ENCODE assay signal across 9 cellular contexts in genomic region chr15:63481105-63481810, GRCh38. TPM values are rescaled to one million over a fixed set of nuclear protein-coding genes. Genes with fewer than 3 reads are reported as not detected.
A peak's percentile ranks its signal among the peaks of the same experiment; 100 is the strongest.
DNase-seq lines count a peak whose midpoint lies in the region; ATAC-seq and TF ChIP-seq lines count a peak whose summit lies in the region.
"Had no signal": no experiment of that assay in that cellular context is flagged by ENCODE, and none has a peak within 500 bp of the region (broad histone marks: within the 10 kb centered on the region; RNA-seq: fewer than 3 reads in every experiment).

No MANE protein-coding gene starts in this region.

- WGBS in prostate gland: 90% methylated on average over 3 of the region's 3 CpGs

- H3K27ac ChIP-seq in effector memory CD4-positive, alpha-beta T cell (ENCODE audit: insufficient read depth, low read length, poor library complexity, severe bottlenecking): peak overlapping the region; percentile 93
- no peak overlapping the region for H3K27ac ChIP-seq in upper lobe of right lung
- no peak overlapping the region for H3K27ac ChIP-seq in prostate gland
- H3K27ac ChIP-seq in uterus: no peak overlapping the region

- peaks cover 69% of the 10 kb centered on the region for H3K4me1 ChIP-seq in effector memory CD4-positive, alpha-beta T cell (ENCODE audit: control insufficient read depth, insufficient read depth, low read length, poor library complexity, severe bottlenecking)
- peaks cover 22% of the 10 kb centered on the region for H3K4me1 ChIP-seq in upper lobe of right lung
- H3K4me1 ChIP-seq in prostate gland (replicated peaks): no peaks in the 10 kb centered on the region
- no peaks in the 10 kb centered on the region for H3K4me1 ChIP-seq in uterus

- TF ChIP-seq POLR2A in prostate gland (IDR thresholded peaks at IDR 0.05) (no peak), uterus (IDR thresholded peaks at IDR 0.05) (no peak)

- no peaks in the 10 kb centered on the region for H3K36me3 ChIP-seq in effector memory CD4-positive, alpha-beta T cell (ENCODE audit: control insufficient read depth, insufficient read depth, low read length)
- H3K36me3 ChIP-seq in upper lobe of right lung: no peaks in the 10 kb centered on the region
- H3K36me3 ChIP-seq in prostate gland: no peaks in the 10 kb centered on the region
- H3K36me3 ChIP-seq in uterus: no peaks in the 10 kb centered on the region

- intact Hi-C loops in upper lobe of right lung (cut with DNase I) (no loop called here), posterior cingulate gyrus (cut with DNase I) (no loop called here), prostate gland (cut with DNase I) (no loop called here), uterus (cut with DNase I; ENCODE audit: low total_unique reads) (no loop called here)

- ATAC-seq in upper lobe of right lung: peak; percentile 52

- DNase-seq in stimulated activated CD4-positive, alpha-beta T cell treated with anti-CD3 and anti-CD28 coated beads, Interleukin-4, amount 100 ng/mL, for 24 hours: peak; percentile 59
- no peak for DNase-seq in stimulated activated CD4-positive, alpha-beta T cell treated with anti-CD3 and anti-CD28 coated beads, Interleukin-2, amount 100 ng/mL, for 48 hours
- DNase-seq in RPMI7951 (ENCODE audit: low read depth) (peak; percentile 70), upper lobe of right lung (no peak), posterior cingulate gyrus (no peak), prostate gland (ENCODE audit: low spot score) (no peak), uterus (no peak)
- peak in 1 of 3 donors; percentile 24 for DNase-seq in effector memory CD4-positive, alpha-beta T cell
- DNase-seq: NCI-H510A had no signal

- H3K9me3 ChIP-seq in effector memory CD4-positive, alpha-beta T cell (ENCODE audit: control insufficient read depth, low read length): no peaks in the 10 kb centered on the region
- H3K9me3 ChIP-seq in upper lobe of right lung: no peaks in the 10 kb centered on the region
- H3K9me3 ChIP-seq in prostate gland: no peaks in the 10 kb centered on the region
- H3K9me3 ChIP-seq in uterus: no peaks in the 10 kb centered on the region

- no peaks in the 10 kb centered on the region for H3K27me3 ChIP-seq in effector memory CD4-positive, alpha-beta T cell (replicated peaks; ENCODE audit: control insufficient read depth, insufficient read depth, low read length, poor library complexity, severe bottlenecking)
- H3K27me3 ChIP-seq in upper lobe of right lung (no peaks in the 10 kb centered on the region), prostate gland (replicated peaks; ENCODE audit: insufficient read depth) (no peaks in the 10 kb centered on the region), uterus (no peaks in the 10 kb centered on the region)

- no peak overlapping the region for H3K4me3 ChIP-seq in effector memory CD4-positive, alpha-beta T cell (ENCODE audit: insufficient read depth, low read depth, low read length, poor library complexity, severe bottlenecking)
- H3K4me3 ChIP-seq in upper lobe of right lung: no peak overlapping the region
- H3K4me3 ChIP-seq in prostate gland: no peak overlapping the region
- no peak overlapping the region for H3K4me3 ChIP-seq in uterus

- TF ChIP-seq CTCF in upper lobe of right lung (IDR thresholded peaks at IDR 0.05): no peak
- TF ChIP-seq CTCF in prostate gland (IDR thresholded peaks at IDR 0.05): no peak
- TF ChIP-seq CTCF in uterus (IDR thresholded peaks at IDR 0.05): no peak

RNA-seq across cellular contexts. Expression of gene USP3, which starts 23.1 kb away (rescaled TPM):
- total RNA-seq in RPMI7951 (2014; rRNA removed; shearing (Covaris generic)): 28.2 and 39.3 TPM in 2 replicates
- 62.5 TPM for total RNA-seq in upper lobe of right lung
- 10 to 100 TPM; 44.2 to 45.8 TPM for total RNA-seq in prostate gland
- 10 to 100 TPM; 26.5 to 96.3 (median 65.8) TPM for total RNA-seq in uterus

Comparison
In these comparisons a context has a peak if more than half of its experiments do, and no peak if none do; other contexts are left out.
1. DNase-seq: peak in stimulated activated CD4-positive, alpha-beta T cell treated with anti-CD3 and anti-CD28 coated beads, Interleukin-4, amount 100 ng/mL, for 24 hours (single experiment) and RPMI7951 (single experiment); none in stimulated activated CD4-positive, alpha-beta T cell treated with anti-CD3 and anti-CD28 coated beads, Interleukin-2, amount 100 ng/mL, for 48 hours (0 of 2), upper lobe of right lung (single experiment), posterior cingulate gyrus (0 of 10), prostate gland (single experiment) and uterus (0 of 2).